In the genomic region with DNA sequence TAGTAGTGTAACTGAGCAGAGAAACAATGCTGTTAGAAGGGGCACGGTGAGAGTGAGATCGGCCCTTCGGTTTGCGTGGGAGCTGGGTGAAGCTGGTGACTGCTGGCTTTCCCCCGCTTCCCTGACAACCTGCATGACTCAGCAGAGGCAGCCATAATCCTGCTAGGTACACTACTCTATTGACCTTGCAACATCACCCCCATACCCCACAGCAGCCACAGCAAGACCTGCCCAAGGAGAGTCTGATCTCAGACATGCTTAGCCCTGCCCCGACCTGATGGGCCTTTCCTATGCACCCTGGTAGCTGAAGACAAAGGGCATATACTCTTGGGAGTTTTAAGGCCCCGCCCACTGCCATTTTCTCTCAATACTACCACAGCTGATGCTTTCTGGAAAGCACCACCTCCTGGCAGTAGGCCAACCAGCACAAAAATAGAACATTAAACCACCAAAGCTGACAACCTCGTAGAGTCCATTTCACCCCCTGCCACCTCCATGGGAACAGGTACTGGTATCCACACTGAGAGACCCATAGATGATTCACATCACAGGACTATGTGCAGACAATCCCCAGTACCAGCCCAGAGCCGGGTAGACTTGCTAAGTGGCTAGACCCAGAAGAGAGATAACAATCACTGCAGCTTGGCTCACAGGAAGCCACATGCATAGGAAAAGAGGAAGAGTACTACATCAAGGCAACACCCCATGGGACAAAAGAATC, we compare ENCODE assay signal across 12 cellular contexts.
DNase-seq lines count a peak whose midpoint lies in the region; ATAC-seq and TF ChIP-seq lines count a peak whose summit lies in the region.
"Had no signal": no experiment of that assay in that cellular context is flagged by ENCODE, and none has a peak within 500 bp of the region (broad histone marks: within the 10 kb centered on the region; RNA-seq: fewer than 3 reads in every experiment).

No MANE protein-coding gene starts in this region.

- POLR2A ChIA-PET in OCI-LY7 (lab: Charles Lee) = no interaction called here

- peak overlapping the region; percentile 62 for H3K27ac ChIP-seq in OCI-LY7 (ENCODE audit: low read depth, low read length, poor library complexity, severe bottlenecking)
- H3K27ac ChIP-seq: left lung had no signal

- H4K20me1 ChIP-seq in OCI-LY7 (ENCODE audit: insufficient read depth, low read length) = no peaks in the 10 kb centered on the region

- H3K9me2 ChIP-seq in OCI-LY7 (ENCODE audit: insufficient read depth, low read length) = no peaks in the 10 kb centered on the region

- peaks cover 19% of the 10 kb centered on the region for H3K4me1 ChIP-seq in OCI-LY7 (ENCODE audit: insufficient read depth, low read length, poor library complexity, severe bottlenecking)

- BruUV-seq in OCI-LY7 (replicated peaks; lab: Mats Ljungman, UMichigan) = no TSS peak

- CTCF ChIA-PET in OCI-LY7 (lab: Charles Lee; ENCODE audit: unreplicated experiment) = no interaction called here

- TF ChIP-seq CTCF in OCI-LY7 (conservative IDR thresholded peaks at IDR 0.05; ENCODE audit: low read length) = no peak

- H3K4me2 ChIP-seq in OCI-LY7 (ENCODE audit: low read length) = peak overlapping the region; percentile 61

- H3K79me2 ChIP-seq in OCI-LY7 (ENCODE audit: insufficient read depth, low read depth, low read length) = no peaks in the 10 kb centered on the region

- peak; percentile 14 for DNase-seq in NCI-H2171 treated with DMSO at 0.1 percent for 48 hours (lab: John Stamatoyannopoulos, UW)
- no peak for DNase-seq in NCI-H2171 (lab: John Stamatoyannopoulos, UW)
- DNase-seq in OCI-LY7 (ENCODE audit: low spot score) = peak; percentile 84
- DNase-seq in kidney glomerular epithelial cell (lab: John Stamatoyannopoulos, UW) = peak; percentile 1
- no peak for DNase-seq in NCI-H345 (lab: John Stamatoyannopoulos, UW)
- DNase-seq in NCI-H510A treated with DMSO at 0.1 percent for 48 hours (lab: John Stamatoyannopoulos, UW) = no peak
- DNase-seq: ACHN; central memory CD4-positive, alpha-beta T cell; left lung; posterior cingulate gyrus had no signal

- intact Hi-C loops in OCI-LY7 (cut with micrococcal nuclease; ENCODE audit: unreplicated experiment) = loop anchor here (10.0 kb wide), 2 partner anchors 102 to 532 kb away; a partner anchor contains a TSS

- H3K4me3 ChIP-seq in OCI-LY7 (ENCODE audit: low read depth, low read length, poor library complexity, severe bottlenecking) = peak overlapping the region; percentile 41
- H3K4me3 ChIP-seq: left lung had no signal

- H2AFZ ChIP-seq in OCI-LY7 (ENCODE audit: low read length) = peak overlapping the region; percentile 86

- ATAC-seq in GM19452 (IDR thresholded peaks at IDR 0.05; ENCODE audit: unreplicated experiment) (peak; percentile 44), HG03571 (IDR thresholded peaks at IDR 0.05; ENCODE audit: unreplicated experiment) (no peak)

- H3K9me3 ChIP-seq in OCI-LY7 (ENCODE audit: low read length) = peaks cover 5% of the 10 kb centered on the region; the same call in 1 of the 2 replicates
- H3K9me3 ChIP-seq: left lung had no signal

- H3K36me3 ChIP-seq in OCI-LY7 (ENCODE audit: insufficient read depth, low read length) = no peaks in the 10 kb centered on the region; the same call in 1 of the 2 replicates
- H3K36me3 ChIP-seq: left lung had no signal

Comparison
In these comparisons a context has a peak if more than half of its experiments do, and no peak if none do; other contexts are left out.
1. DNase-seq: peak in NCI-H2171 treated with DMSO at 0.1 percent for 48 hours (single experiment), OCI-LY7 (single experiment) and kidney glomerular epithelial cell (single experiment); none in NCI-H2171 (single experiment), NCI-H345 (single experiment) and NCI-H510A treated with DMSO at 0.1 percent for 48 hours (single experiment).